ENCODE assay signal across 8 cellular contexts in genomic region chr15:85504739-85505676, GRCh38.
DNase-seq lines count a peak whose midpoint lies in the region; ATAC-seq and TF ChIP-seq lines count a peak whose summit lies in the region.

No MANE protein-coding gene starts in this region.

- TF ChIP-seq CTCF in WI38 (IDR thresholded peaks at IDR 0.05; ENCODE audit: low read depth, low read length) = 0 out of 2 replicates have a peak, but pooled peaks have one; percentile 17
- TF ChIP-seq CTCF in endothelial cell (IDR thresholded peaks at IDR 0.05; ENCODE audit: unreplicated experiment) = peak; percentile 48

- H3K4me1 Mint-ChIP-seq in endothelial cell (ENCODE audit: unreplicated experiment) (peaks cover 44% of the 10 kb centered on the region), naive B cell (peaks cover 48 to 76% (median 75%) of the 10 kb centered on the region in 3 donors)

- no peak overlapping the region for H3K27ac Mint-ChIP-seq in endothelial cell (ENCODE audit: unreplicated experiment)
- H3K27ac Mint-ChIP-seq in naive B cell = peak overlapping the region in 5 of 6 donors; percentile 58 to 96 (median 77)

- no peak overlapping the region for H3K4me3 ChIP-seq in WI38 (ENCODE audit: low read depth, low read length)

- H3K4me3 Mint-ChIP-seq in endothelial cell (ENCODE audit: unreplicated experiment) (no peak overlapping the region), naive B cell (peak overlapping the region in 2 of 8 donors; percentile 26 to 74)

- peak; percentile 30 to 67 for DNase-seq in NCI-H524 (lab: John Stamatoyannopoulos, UW)
- DNase-seq in NCI-H524 treated with DMSO at 0.1 percent for 48 hours (lab: John Stamatoyannopoulos, UW) = no peak
- peak; percentile 16 for DNase-seq in NCI-H1092 (lab: John Stamatoyannopoulos, UW)
- peak; percentile 50 for DNase-seq in endothelial cell (ENCODE audit: low spot score)
- DNase-seq in naive B cell = peak; percentile 43
- peak; percentile 59 for DNase-seq in ureter (ENCODE audit: low spot score)
- no peak for DNase-seq in GOT3 (lab: John Stamatoyannopoulos, UW)

- peak; percentile 61 to 68 for ATAC-seq in naive B cell (ENCODE audit: low read depth in 2 of 2)

- H3K27me3 Mint-ChIP-seq in endothelial cell (ENCODE audit: unreplicated experiment) = no peaks in the 10 kb centered on the region
- H3K27me3 Mint-ChIP-seq in naive B cell = no peaks in the 10 kb centered on the region

- H3K9me3 Mint-ChIP-seq in endothelial cell (ENCODE audit: unreplicated experiment) (no peaks in the 10 kb centered on the region), naive B cell (no peaks in the 10 kb centered on the region)

- H3K36me3 Mint-ChIP-seq in endothelial cell (ENCODE audit: low read depth, unreplicated experiment) (no peaks in the 10 kb centered on the region), naive B cell (no peaks in the 10 kb centered on the region)

Comparison
In these comparisons a context has a peak if more than half of its experiments do, and no peak if none do; other contexts are left out.
1. DNase-seq: peak in NCI-H524 (2 of 2), NCI-H1092 (single experiment), endothelial cell (single experiment), naive B cell (single experiment) and ureter (single experiment); none in NCI-H524 treated with DMSO at 0.1 percent for 48 hours (single experiment) and GOT3 (single experiment).